17 cellular contexts compared by ENCODE assay signal in the genomic region with DNA sequence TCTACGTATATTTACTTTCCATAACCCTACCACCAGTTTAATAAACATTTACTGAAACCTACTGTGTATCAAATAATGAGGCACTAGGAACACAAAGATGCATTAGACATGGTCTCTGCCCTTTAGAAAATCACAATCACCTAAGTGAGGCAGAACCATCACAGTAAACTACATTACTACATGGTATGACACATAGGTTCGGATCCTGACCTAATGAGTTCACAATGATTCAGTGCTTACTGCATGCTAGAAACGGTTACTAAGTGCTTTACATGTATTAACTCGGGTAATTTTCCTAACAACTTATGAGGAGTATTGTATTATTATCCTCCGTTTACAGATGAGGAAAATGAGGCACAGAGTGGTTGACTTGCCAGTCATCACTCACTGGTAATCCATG.
A peak's percentile ranks its signal among the peaks of the same experiment; 100 is the strongest.
DNase-seq lines count a peak whose midpoint lies in the region; ATAC-seq and TF ChIP-seq lines count a peak whose summit lies in the region.
"Had no signal": no experiment of that assay in that cellular context is flagged by ENCODE, and none has a peak within 500 bp of the region (broad histone marks: within the 10 kb centered on the region; RNA-seq: fewer than 3 reads in every experiment).

No MANE protein-coding gene starts in this region.

- no peak for ATAC-seq in HG02973 (IDR thresholded peaks at IDR 0.05; ENCODE audit: unreplicated experiment)

- in situ Hi-C loops in GM13977 (cut with MboI; ENCODE audit: low pct_unique_long_range_greater_than_20kb, low sequenced_read_pairs, unreplicated experiment): no loop called here

- TF ChIP-seq CTCF in AG10803 (conservative IDR thresholded peaks at IDR 0.05; ENCODE audit: low read length) (no peak), epithelial cell of esophagus (IDR thresholded peaks at IDR 0.05; ENCODE audit: insufficient read depth, low read depth, low read length, missing control alignments) (no peak), GM13977 (IDR thresholded peaks at IDR 0.05; ENCODE audit: extremely low read depth, insufficient read depth, missing control alignments) (no peak)

- H3K4me3 ChIP-seq in AG10803 (ENCODE audit: low read length) (no peak overlapping the region), epithelial cell of esophagus (ENCODE audit: low read length) (no peak overlapping the region)
- H3K4me3 ChIP-seq: thoracic aorta had no signal

- DNase-seq in AG10803 (ENCODE audit: low read depth): peak; percentile 73
- peak; percentile 59 for DNase-seq in NCI-H226
- DNase-seq in epithelial cell of esophagus (ENCODE audit: low read depth): peak; percentile 91
- DNase-seq in non-pigmented ciliary epithelial cell (ENCODE audit: low read depth): peak; percentile 48
- no peak for DNase-seq in anterior cingulate cortex (lab: John Stamatoyannopoulos, UW)
- no peak for DNase-seq in GM13977 (ENCODE audit: low spot score)
- no peak for DNase-seq in NCI-H1105 treated with DMSO at 0.1 percent for 48 hours (lab: John Stamatoyannopoulos, UW)
- DNase-seq: activated CD4-positive, CD25-positive, alpha-beta regulatory T cell treated with anti-CD3 and anti-CD28 coated beads, Interleukin-2, amount 50 U/mL, for 72 hours; activated CD8-positive, alpha-beta memory T cell treated with anti-CD3 and anti-CD28 coated beads, Interleukin-2, amount 50 U/mL, for 48 hours; DMS79 treated with DMSO at 0.1 percent for 48 hours; erythroblast; NCI-H1105; NCI-H446; posterior cingulate gyrus; T-helper 1 cell had no signal

Comparison
In these comparisons a context has a peak if more than half of its experiments do, and no peak if none do; other contexts are left out.
1. DNase-seq: peak in AG10803 (single experiment), NCI-H226 (single experiment), epithelial cell of esophagus (single experiment) and non-pigmented ciliary epithelial cell (single experiment); none in anterior cingulate cortex (0 of 58), GM13977 (single experiment) and NCI-H1105 treated with DMSO at 0.1 percent for 48 hours (single experiment).